In the genomic region with DNA sequence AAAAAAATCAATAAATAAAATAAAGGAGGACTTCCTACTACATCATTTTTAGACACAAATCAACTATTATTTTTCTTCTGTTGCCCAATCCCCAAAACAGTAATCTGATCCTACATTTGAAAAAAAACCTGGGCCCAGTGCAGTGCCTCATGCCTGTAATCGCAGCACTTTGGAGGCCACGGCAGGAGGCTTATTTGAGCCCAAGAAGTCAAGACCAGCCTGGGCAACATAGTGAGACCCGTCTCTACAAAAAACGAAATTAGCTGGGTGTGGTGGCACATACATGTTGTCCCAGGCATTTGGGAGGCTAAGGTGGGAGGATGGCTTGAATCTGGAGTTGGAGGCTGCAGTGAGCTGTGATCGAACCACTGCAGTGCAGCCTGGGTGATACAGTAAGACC, we compare ENCODE assay signal across 21 cellular contexts. TPM values are rescaled to one million over a fixed set of nuclear protein-coding genes. Genes with fewer than 3 reads are reported as not detected.
DNase-seq lines count a peak whose midpoint lies in the region; ATAC-seq, FAIRE-seq and TF ChIP-seq lines count a peak whose summit lies in the region.
"Had no signal": no experiment of that assay in that cellular context is flagged by ENCODE, and none has a peak within 500 bp of the region (broad histone marks: within the 10 kb centered on the region; RNA-seq: fewer than 3 reads in every experiment).

No MANE protein-coding gene starts in this region.

- H3K36me3 Mint-ChIP-seq in activated naive CD4-positive, alpha-beta T cell treated with anti-CD3 and anti-CD28 coated beads, Interleukin-2, amount 50 U/mL, for 24 hours: no peaks in the 10 kb centered on the region
- no peaks in the 10 kb centered on the region for H3K36me3 Mint-ChIP-seq in stimulated activated memory B cell treated with anti-CD40 and anti-IgM and Interleukin-4, amounts not matched to agents 10 μg/mL and 1 μg/mL and 100 μg/mL, for 72 hours

- no peak overlapping the region for H2BK5ac ChIP-seq in H1 (ENCODE audit: low read depth, low read length)

- H3K27ac ChIP-seq in OCI-LY7 (ENCODE audit: low read depth, low read length, poor library complexity, severe bottlenecking): peak overlapping the region; percentile 18
- no peak overlapping the region for H3K27ac ChIP-seq in H1 (ENCODE audit: low read depth, low read length)
- no peak overlapping the region for H3K27ac ChIP-seq in caudate nucleus (ENCODE audit: low read depth, low read length)

- no peak for TF ChIP-seq RAD21 in H1 (IDR thresholded peaks at IDR 0.05 in 1 of 2, conservative IDR thresholded peaks at IDR 0.05 in 1 of 2; ENCODE audit: low read depth in 2 of 2, low read length in 2 of 2)

- H3K27me3 ChIP-seq in H1 (replicated peaks in 1 of 4; ENCODE audit: control insufficient read depth in 3 of 4, extremely low read depth in 1 of 4, insufficient read depth in 3 of 4, low read length in 3 of 4): no peaks in the 10 kb centered on the region

- peak overlapping the region; percentile 91 for H3K4me3 Mint-ChIP-seq in activated naive CD4-positive, alpha-beta T cell treated with anti-CD3 and anti-CD28 coated beads, Interleukin-2, amount 50 U/mL, for 24 hours
- H3K4me3 Mint-ChIP-seq in stimulated activated memory B cell treated with anti-CD40 and anti-IgM and Interleukin-4, amounts not matched to agents 10 μg/mL and 1 μg/mL and 100 μg/mL, for 72 hours: no peak overlapping the region

- H3K9me3 ChIP-seq in OCI-LY7 (ENCODE audit: low read length) (no peaks in the 10 kb centered on the region), H1 (ENCODE audit: insufficient read depth in 2 of 2, low read depth in 1 of 2, low read length in 1 of 2) (no peaks in the 10 kb centered on the region)

- no peak for TF ChIP-seq EP300 in H1 (IDR thresholded peaks at IDR 0.05; ENCODE audit: borderline replicate concordance in 1 of 2, low read depth in 2 of 2, low read length in 2 of 2)

- no peak overlapping the region for H3K18ac ChIP-seq in H1 (ENCODE audit: extremely low read depth, low read length)

- H4K20me1 ChIP-seq in OCI-LY7 (ENCODE audit: insufficient read depth, low read length) (no peaks in the 10 kb centered on the region), H1 (replicated peaks in 1 of 2; ENCODE audit: control insufficient read depth in 1 of 2, insufficient read depth in 2 of 2, low read length in 2 of 2) (no peaks in the 10 kb centered on the region)

- H3K56ac ChIP-seq in H1 (replicated peaks; ENCODE audit: insufficient read length, low read depth, low read length): no peak overlapping the region

- CTCF ChIA-PET in OCI-LY7 (lab: Charles Lee; ENCODE audit: unreplicated experiment): no interaction called here
- CTCF ChIA-PET in H1 (lab: Charles Lee; ENCODE audit: partially characterized antibody): interaction anchor here (0.7 to 0.9 kb wide), 2 partner anchors 38 to 475 kb away, joined by 3 to 4 read pairs; no protein-coding TSS in a partner anchor

- no peak overlapping the region for H2BK120ac ChIP-seq in H1 (replicated peaks; ENCODE audit: low read depth, low read length)

- TF ChIP-seq CTCF in OCI-LY7 (conservative IDR thresholded peaks at IDR 0.05; ENCODE audit: low read length) (no peak), H1 (IDR thresholded peaks at IDR 0.05; ENCODE audit: control extremely low read depth in 1 of 3, insufficient read depth in 1 of 3, low read depth in 1 of 3, low read length in 3 of 3) (no peak)

- H2BK15ac ChIP-seq in H1 (ENCODE audit: low read length): no peak overlapping the region

- H3K4me1 ChIP-seq in OCI-LY7 (ENCODE audit: insufficient read depth, low read length, poor library complexity, severe bottlenecking): peaks cover 47% of the 10 kb centered on the region
- H3K4me1 ChIP-seq in H1 (replicated peaks in 1 of 4; ENCODE audit: control insufficient read depth in 3 of 4, insufficient read depth in 4 of 4, low read length in 3 of 4): peaks cover 5 to 18% (median 11%) of the 10 kb centered on the region in 4 experiments

- H2BK20ac ChIP-seq in H1 (ENCODE audit: low read length): no peak overlapping the region

- POLR2A ChIA-PET in OCI-LY7 (lab: Charles Lee) (no interaction called here), H1 (lab: Charles Lee; ENCODE audit: partially characterized antibody) (interaction anchor here (1.1 to 3.9 kb wide), 4 partner anchors 15 to 38 kb away, joined by 3 to 13 read pairs (median 8); no protein-coding TSS in a partner anchor)

- H3K4me1 Mint-ChIP-seq in activated naive CD4-positive, alpha-beta T cell treated with anti-CD3 and anti-CD28 coated beads, Interleukin-2, amount 50 U/mL, for 24 hours: peaks cover 52% of the 10 kb centered on the region
- peaks cover 47% of the 10 kb centered on the region for H3K4me1 Mint-ChIP-seq in stimulated activated memory B cell treated with anti-CD40 and anti-IgM and Interleukin-4, amounts not matched to agents 10 μg/mL and 1 μg/mL and 100 μg/mL, for 72 hours

- no peak for FAIRE-seq in H1 (lab: Jason Lieb, UNC)
- FAIRE-seq: GM12892 had no signal

- H3K9ac ChIP-seq in H1 (replicated peaks in 1 of 4; ENCODE audit: extremely low read depth in 1 of 4, low read depth in 3 of 4, low read length in 3 of 4): no peak overlapping the region

- no peaks in the 10 kb centered on the region for H3K27me3 Mint-ChIP-seq in activated naive CD4-positive, alpha-beta T cell treated with anti-CD3 and anti-CD28 coated beads, Interleukin-2, amount 50 U/mL, for 24 hours
- no peaks in the 10 kb centered on the region for H3K27me3 Mint-ChIP-seq in stimulated activated memory B cell treated with anti-CD40 and anti-IgM and Interleukin-4, amounts not matched to agents 10 μg/mL and 1 μg/mL and 100 μg/mL, for 72 hours
- H3K27me3 Mint-ChIP-seq: effector memory CD8-positive, alpha-beta T cell had no signal

- no peak overlapping the region for H4K5ac ChIP-seq in H1 (ENCODE audit: insufficient read length, low read depth, low read length)

- no peak overlapping the region for H4K8ac ChIP-seq in H1 (ENCODE audit: extremely low read depth, insufficient read depth, low read length)

- H2BK12ac ChIP-seq in H1 (ENCODE audit: low read depth, low read length): no peak overlapping the region

- H3K79me1 ChIP-seq in H1 (ENCODE audit: low read depth, low read length): no peaks in the 10 kb centered on the region

- 82% methylated on average over 5 of the region's 5 CpGs; no CpG with 5 or more reads in 1 of the 2 experiments for WGBS in H1 (ENCODE audit: extremely low coverage in 1 of 2, insufficient coverage in 1 of 2, insufficient read length in 1 of 2, insufficient replicate concordance in 2 of 2, low coverage in 1 of 2, low lambda C conversion rate in 2 of 2, missing lambda C conversion rate in 1 of 2), 2 experiments

- peak overlapping the region; percentile 62 for H3K27ac Mint-ChIP-seq in activated naive CD4-positive, alpha-beta T cell treated with anti-CD3 and anti-CD28 coated beads, Interleukin-2, amount 50 U/mL, for 24 hours
- H3K27ac Mint-ChIP-seq in stimulated activated memory B cell treated with anti-CD40 and anti-IgM and Interleukin-4, amounts not matched to agents 10 μg/mL and 1 μg/mL and 100 μg/mL, for 72 hours: peak overlapping the region; percentile 99

- H3K36me3 ChIP-seq in OCI-LY7 (ENCODE audit: insufficient read depth, low read length): peaks cover 11% of the 10 kb centered on the region
- peaks cover 0 to 6% (median 0%) of the 10 kb centered on the region in 4 experiments; a peak in 1 of 8 replicates for H3K36me3 ChIP-seq in H1 (ENCODE audit: control insufficient read depth in 2 of 4, insufficient read depth in 4 of 4, low read length in 3 of 4)

- H3K9me3 Mint-ChIP-seq in activated naive CD4-positive, alpha-beta T cell treated with anti-CD3 and anti-CD28 coated beads, Interleukin-2, amount 50 U/mL, for 24 hours: no peaks in the 10 kb centered on the region
- H3K9me3 Mint-ChIP-seq in stimulated activated memory B cell treated with anti-CD40 and anti-IgM and Interleukin-4, amounts not matched to agents 10 μg/mL and 1 μg/mL and 100 μg/mL, for 72 hours: no peaks in the 10 kb centered on the region
- H3K9me3 Mint-ChIP-seq: effector memory CD8-positive, alpha-beta T cell had no signal

- no TSS peak for BruUV-seq in OCI-LY7 (replicated peaks; lab: Mats Ljungman, UMichigan)

- H3K4me3 ChIP-seq in OCI-LY7 (ENCODE audit: low read depth, low read length, poor library complexity, severe bottlenecking) (no peak overlapping the region), H1 (ENCODE audit: extremely low read depth in 1 of 4, insufficient read depth in 2 of 4, low read depth in 3 of 4, low read length in 4 of 4) (no peak overlapping the region)

- H2AFZ ChIP-seq in OCI-LY7 (ENCODE audit: low read length) (no peak overlapping the region), H1 (ENCODE audit: low read length) (no peak overlapping the region)

- H3K23ac ChIP-seq in H1 (ENCODE audit: insufficient read length): no peak overlapping the region

- ATAC-seq in stimulated activated memory B cell treated with anti-CD40 and anti-IgM and Interleukin-4, amounts not matched to agents 10 μg/mL and 1 μg/mL and 100 μg/mL, for 72 hours: no peak
- ATAC-seq: effector memory CD8-positive, alpha-beta T cell; sciatic nerve had no signal

- H3K79me2 ChIP-seq in OCI-LY7 (ENCODE audit: insufficient read depth, low read depth, low read length) (peaks cover 33% of the 10 kb centered on the region), H1 (ENCODE audit: control insufficient read depth in 1 of 2, insufficient read depth in 2 of 2, low read length in 2 of 2) (0 out of 4 replicates have a peak, but pooled peaks cover 0 to 5% of the 10 kb centered on the region in 2 experiments)

- H2AK5ac ChIP-seq in H1 (ENCODE audit: low read depth, low read length): no peak overlapping the region

- H3K9me2 ChIP-seq in OCI-LY7 (ENCODE audit: insufficient read depth, low read length): no peaks in the 10 kb centered on the region

- no peak overlapping the region for H3K14ac ChIP-seq in H1 (ENCODE audit: insufficient read length)

- no peak overlapping the region for H3K4me2 ChIP-seq in OCI-LY7 (ENCODE audit: low read length)
- H3K4me2 ChIP-seq in H1 (ENCODE audit: insufficient read depth in 1 of 2, low read depth in 2 of 2, low read length in 2 of 2): no peak overlapping the region; a peak in 1 of 4 replicates

- H3K4ac ChIP-seq in H1 (replicated peaks; ENCODE audit: insufficient read length, low read depth, low read length): no peak overlapping the region

- intact Hi-C loops in OCI-LY7 (cut with micrococcal nuclease; ENCODE audit: unreplicated experiment): no loop called here

- no peak overlapping the region for H4K91ac ChIP-seq in H1 (replicated peaks; ENCODE audit: insufficient read length, low read length)

- H3K23me2 ChIP-seq in H1 (ENCODE audit: low read depth, low read length): peaks cover 11% of the 10 kb centered on the region; the same call in 1 of the 2 replicates

- TF ChIP-seq POLR2A in H1 (IDR thresholded peaks at IDR 0.05; ENCODE audit: control extremely low read depth in 1 of 2, low read depth in 2 of 2, low read length in 2 of 2): no peak

- no peak for DNase-seq in activated naive CD4-positive, alpha-beta T cell treated with Interleukin-2 at 50 U/mL for 16 hours
- DNase-seq in OCI-LY7 (ENCODE audit: low spot score) (no peak), H1 (ENCODE audit: low read depth in 1 of 2, low spot score in 2 of 2) (no peak), H4 (ENCODE audit: low spot score) (no peak), middle frontal gyrus (ENCODE audit: extremely low spot score, low spot score) (no peak), caudate nucleus (lab: John Stamatoyannopoulos, UW) (no peak)
- DNase-seq: activated CD4-positive, alpha-beta T cell treated with anti-CD3 and anti-CD28 coated beads for 48 hours; amygdala; COR-L47; effector memory CD8-positive, alpha-beta T cell; GDM1; hypothalamus; mesenchymal stem cell; NCI-H2029 treated with DMSO at 0.1 percent for 48 hours; occipital lobe; SHP77; substantia nigra had no signal

RNA-seq across cellular contexts. Expression of gene GTF2I, which starts 2.7 kb away (rescaled TPM):
- 145 and 188 TPM in 2 replicates for total RNA-seq in OCI-LY7 (2014; rRNA removed; shearing (Covaris generic))
- total RNA-seq in OCI-LY7 (2022): 269 and 281 TPM in 2 replicates
- total RNA-seq in H1 (2021; fragmentation: NEBNext Ultra II Directional; extraction: Animal tissue kit (Norgen Biotek cat#: 25700)): 311 and 316 TPM in 2 replicates
- polyA plus RNA-seq in H1 (2011; rRNA removed): 46.7 and 100 TPM in 2 replicates
- 97.4 TPM for polyA plus RNA-seq in H1 (2011; cell fraction: cytosol; rRNA removed)
- polyA plus RNA-seq in H1 (2011; cell fraction: nucleus; rRNA removed): 157 TPM
- polyA plus RNA-seq in H1 (2012, experiment 1 of 2): 115 to 199 TPM (median 139 TPM) in 4 replicates
- 16.4 TPM for polyA plus RNA-seq in H1 (2012, experiment 2 of 2)
- 244 TPM for polyA plus RNA-seq in H1 (2013, experiment 1 of 2)
- 229 TPM for polyA plus RNA-seq in H1 (2013, experiment 2 of 2)
- 77.3 and 91.8 TPM in 2 replicates for polyA minus RNA-seq in H1 (2011; rRNA and poly(A)+ RNA removed)
- polyA minus RNA-seq in H1 (2011; cell fraction: cytosol; rRNA and poly(A)+ RNA removed): 88.3 TPM
- 212 TPM for polyA minus RNA-seq in H1 (2011; cell fraction: nucleus; rRNA and poly(A)+ RNA removed)
- 114 and 135 TPM in 2 replicates for total RNA-seq in H4 (2014; rRNA removed; shearing (Covaris generic))
